Comparison of ENCODE assay signal across 27 cellular contexts in the genomic region with DNA sequence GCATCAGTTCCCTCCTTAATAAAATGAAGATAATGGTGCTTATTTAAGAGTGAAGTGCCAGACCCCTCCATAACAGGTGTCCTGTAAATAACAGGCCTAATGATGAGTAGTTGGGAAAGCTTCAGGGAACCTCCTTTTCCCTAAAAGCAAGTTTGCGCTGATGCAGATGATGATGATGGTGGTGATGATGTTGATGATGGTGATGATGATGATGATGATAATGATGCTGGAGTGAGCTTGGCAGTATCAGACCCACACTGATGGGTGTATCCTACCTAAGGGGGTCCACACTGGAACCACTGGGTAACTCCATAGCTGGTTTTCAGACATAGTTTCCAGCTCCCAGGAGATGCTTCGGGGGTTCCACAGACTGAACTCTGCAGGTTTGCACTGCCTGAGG. TPM values are rescaled to one million over a fixed set of nuclear protein-coding genes. Genes with fewer than 3 reads are reported as not detected.
DNase-seq lines count a peak whose midpoint lies in the region; ATAC-seq, FAIRE-seq and TF ChIP-seq lines count a peak whose summit lies in the region.
"Had no signal": no experiment of that assay in that cellular context is flagged by ENCODE, and none has a peak within 500 bp of the region (broad histone marks: within the 10 kb centered on the region; RNA-seq: fewer than 3 reads in every experiment).

No MANE protein-coding gene starts in this region.

- H3K4me3 ChIP-seq in heart left ventricle (no peak overlapping the region), left ventricle myocardium inferior (no peak overlapping the region), HepG2 (replicated peaks in 1 of 3; ENCODE audit: insufficient read depth in 1 of 3, low read depth in 2 of 3, low read length in 3 of 3) (no peak overlapping the region), right lobe of liver (no peak overlapping the region)
- H3K4me3 ChIP-seq: A549; BLaER1 treated with 17β-estradiol and CSF1 and Interleukin-3, amounts not matched to agents 10 nM and 100 nM; GM12878 had no signal

- H4K20me1 ChIP-seq in HepG2 (ENCODE audit: insufficient read depth, low read length) = no peaks in the 10 kb centered on the region

- WGBS in heart left ventricle, 4 donors = 88 to 98% (median 97%) methylated on average over 2 of the region's 2 CpGs
- 100% methylated on average over 2 of the region's 2 CpGs for WGBS in HepG2 (ENCODE audit: low lambda C conversion rate)
- 94% methylated on average over 2 of the region's 2 CpGs for WGBS in right lobe of liver (ENCODE audit: insufficient coverage, low coverage, low lambda C conversion rate, missing lambda C conversion rate)

- CTCF ChIA-PET in HepG2 (lab: Yijun Ruan, JAX; ENCODE audit: low intra/inter-chr PET ratio, low total read pairs) = no interaction called here

- H2AFZ ChIP-seq in HepG2 (ENCODE audit: low read length) = no peak overlapping the region

- H3K4me1 ChIP-seq in heart left ventricle (peaks cover 0 to 81% (median 46%) of the 10 kb centered on the region in 12 donors), left ventricle myocardium inferior (peaks cover 100% of the 10 kb centered on the region), HepG2 (ENCODE audit: insufficient read depth, low read length) (no peaks in the 10 kb centered on the region), right lobe of liver (peaks cover 0 to 17% (median 7%) of the 10 kb centered on the region in 4 donors)
- H3K4me1 ChIP-seq: A549, Caco-2 had no signal

- H3K9ac ChIP-seq in HepG2 (ENCODE audit: insufficient read depth, low read depth, low read length) = no peak overlapping the region
- H3K9ac ChIP-seq: BLaER1 treated with 17β-estradiol and CSF1 and Interleukin-3, amounts not matched to agents 10 nM and 100 nM had no signal

- H3K4me2 ChIP-seq in HepG2 (ENCODE audit: low read depth, low read length) = no peak overlapping the region
- H3K4me2 ChIP-seq: A549; BLaER1 treated with 17β-estradiol and CSF1 and Interleukin-3, amounts not matched to agents 10 nM and 100 nM had no signal

- intact Hi-C loops in heart left ventricle (cut with DNase I) = no loop called here
- intact Hi-C loops in cardiac septum (cut with DNase I) = loop anchor here (2.0 kb wide), 1 partner anchor 21 kb away; no protein-coding TSS in a partner anchor
- intact Hi-C loops in left ventricle myocardium inferior (cut with micrococcal nuclease) = no loop called here
- intact Hi-C loops in Right ventricle myocardium inferior (cut with DNase I) = no loop called here
- intact Hi-C loops in HepG2 (cut with micrococcal nuclease; ENCODE audit: unreplicated experiment) = no loop called here
- intact Hi-C loops in right lobe of liver (cut with DNase I) = no loop called here

- no peaks in the 10 kb centered on the region for H3K79me2 ChIP-seq in HepG2 (ENCODE audit: insufficient read depth, low read length)

- H3K9me3 ChIP-seq in heart left ventricle (no peaks in the 10 kb centered on the region), left ventricle myocardium inferior (replicated peaks) (no peaks in the 10 kb centered on the region), HepG2 (ENCODE audit: low read length) (no peaks in the 10 kb centered on the region), right lobe of liver (no peaks in the 10 kb centered on the region)
- H3K9me3 ChIP-seq: A549; BLaER1 treated with 17β-estradiol and CSF1 and Interleukin-3, amounts not matched to agents 10 nM and 100 nM; Caco-2 had no signal

- in situ Hi-C loops in HepG2 (cut with HindIII; ENCODE audit: extremely low pct_ligation_motif_present, low pct_unique_long_range_greater_than_20kb) = no loop called here

- ATAC-seq in heart left ventricle (no peak), Right ventricle myocardium inferior (no peak), HepG2 (no peak), right lobe of liver (no peak)
- ATAC-seq: A549; CD8-positive, alpha-beta T cell; GM12878 had no signal

- no peak for TF ChIP-seq RAD21 in HepG2 (CRISPR knock-in tag; IDR thresholded peaks at IDR 0.05)

- BruUV-seq in HepG2 (replicated peaks; lab: Mats Ljungman, UMichigan) = no TSS peak

- H3K27ac ChIP-seq in heart left ventricle (peak overlapping the region in 9 of 12 donors; percentile 38 to 92 (median 72)), left ventricle myocardium inferior (replicated peaks) (peak overlapping the region; percentile 91), HepG2 (ENCODE audit: extremely low read length, insufficient read depth, low read length) (no peak overlapping the region), right lobe of liver (no peak overlapping the region)
- H3K27ac ChIP-seq: 22Rv1; A549; BLaER1 treated with 17β-estradiol and CSF1 and Interleukin-3, amounts not matched to agents 10 nM and 100 nM; C4-2B had no signal

- POLR2A ChIA-PET in HepG2 (lab: Yijun Ruan, JAX) = no interaction called here

- TF ChIP-seq POLR2A in heart left ventricle (IDR thresholded peaks at IDR 0.05) (no peak), HepG2 (IDR thresholded peaks at IDR 0.05; ENCODE audit: insufficient read depth in 1 of 2, low read depth in 2 of 2, low read length in 2 of 2) (no peak), right lobe of liver (IDR thresholded peaks at IDR 0.05) (no peak)

- H3K36me3 ChIP-seq in heart left ventricle = peaks cover 0 to 100% (median 96%) of the 10 kb centered on the region in 9 donors
- peaks cover 92% of the 10 kb centered on the region for H3K36me3 ChIP-seq in left ventricle myocardium inferior
- peaks cover 41 to 81% of the 10 kb centered on the region in 2 experiments for H3K36me3 ChIP-seq in HepG2 (replicated peaks in 1 of 2; ENCODE audit: control insufficient read depth in 1 of 2, insufficient read depth in 2 of 2, low read length in 2 of 2)
- H3K36me3 ChIP-seq in right lobe of liver = peaks cover 0 to 80% (median 26%) of the 10 kb centered on the region in 4 donors

- H3K27me3 ChIP-seq in heart left ventricle (no peaks in the 10 kb centered on the region), left ventricle myocardium inferior (ENCODE audit: low read depth) (no peaks in the 10 kb centered on the region), HepG2 (ENCODE audit: control insufficient read depth in 1 of 2, insufficient read depth in 2 of 2, low read length in 2 of 2) (no peaks in the 10 kb centered on the region), right lobe of liver (no peaks in the 10 kb centered on the region)
- H3K27me3 ChIP-seq: BLaER1 treated with 17β-estradiol and CSF1 and Interleukin-3, amounts not matched to agents 10 nM and 100 nM had no signal

- DNase-seq in heart left ventricle (no peak), cardiac septum (ENCODE audit: low spot score) (no peak), left ventricle myocardium inferior (no peak), Right ventricle myocardium inferior (ENCODE audit: missing footprints) (no peak), HepG2 (ENCODE audit: low spot score) (no peak), right lobe of liver (no peak)
- DNase-seq: AML-193; Caco-2; Calu3; CD4-positive, alpha-beta T cell; CD8-positive, alpha-beta T cell; DMS53; DMS79; DND-41; EL; GDM1 had no signal

- FAIRE-seq in HepG2 (lab: Jason Lieb, UNC) = no peak
- FAIRE-seq: A549, D721Med, GM12878, GM12892, GM18507 had no signal

- TF ChIP-seq EP300 in HepG2 (IDR thresholded peaks at IDR 0.05; ENCODE audit: low read depth in 2 of 2, low read length in 2 of 2) (no peak), HepG2 (CRISPR knock-in tag; IDR thresholded peaks at IDR 0.05; ENCODE audit: borderline replicate concordance) (no peak)

- TF ChIP-seq CTCF in heart left ventricle (IDR thresholded peaks at IDR 0.05) (no peak), left ventricle myocardium inferior (IDR thresholded peaks at IDR 0.05; ENCODE audit: borderline replicate concordance) (no peak), HepG2 (CRISPR knock-in tag; IDR thresholded peaks at IDR 0.05) (no peak), right lobe of liver (IDR thresholded peaks at IDR 0.05) (no peak)

RNA-seq across cellular contexts. Expression of a gene that starts 24.4 kb away (rescaled TPM):
- total RNA-seq in heart left ventricle (10 to 100 TPM; 31.6 to 93.7 (median 46.3) TPM), cardiac septum (27.9 TPM), left ventricle myocardium inferior (42.3 TPM), Right ventricle myocardium inferior (43.9 TPM), HepG2 (2016; rRNA removed; fragmentation: Illumina TruSeq; extraction: Trizol) (32.1 and 32.8 TPM in 2 replicates), right lobe of liver (10 to 100 TPM; 15.8 to 20.0 (median 18.8) TPM)
- polyA plus RNA-seq in heart left ventricle (10 to 100 TPM; 34.1 to 37.7 TPM), HepG2 (2011; rRNA removed) (27.1 and 34.1 TPM in 2 replicates)
- total RNA-seq in HepG2 (2016; cell fraction: cytosol; rRNA removed; fragmentation: Illumina TruSeq; extraction: Trizol; ENCODE audit: low read depth) = 13.1 and 13.6 TPM in 2 replicates
- total RNA-seq in HepG2 (2016; cell fraction: insoluble cytoplasmic fraction; rRNA removed; fragmentation: Illumina TruSeq; extraction: Trizol) = 31.6 and 34.2 TPM in 2 replicates
- 27.7 and 29.6 TPM in 2 replicates for total RNA-seq in HepG2 (2016; cell fraction: membrane; rRNA removed; fragmentation: Illumina TruSeq; extraction: Trizol)
- total RNA-seq in HepG2 (2016; cell fraction: nucleus; rRNA removed; fragmentation: Illumina TruSeq; extraction: Trizol) = 21.4 and 25.0 TPM in 2 replicates
- 24.2 and 25.0 TPM in 2 replicates for polyA plus RNA-seq in HepG2 (2011; cell fraction: cytosol; rRNA removed)
- 50.1 and 52.8 TPM in 2 replicates for polyA plus RNA-seq in HepG2 (2011; cell fraction: nucleus; rRNA removed)
- polyA plus RNA-seq in HepG2 (2012) = 21.2 and 22.8 TPM in 2 replicates
- 12.6 and 13.3 TPM in 2 replicates for polyA plus RNA-seq in HepG2 (2016; cell fraction: cytosol; fragmentation: Illumina TruSeq; extraction: Trizol; ENCODE audit: low read depth)
- 28.2 TPM in 2 replicates for polyA plus RNA-seq in HepG2 (2016; cell fraction: insoluble cytoplasmic fraction; fragmentation: Illumina TruSeq; extraction: Trizol; ENCODE audit: low read depth)
- polyA plus RNA-seq in HepG2 (2016; cell fraction: membrane; fragmentation: Illumina TruSeq; extraction: Trizol; ENCODE audit: low read depth) = 18.7 and 19.2 TPM in 2 replicates
- polyA plus RNA-seq in HepG2 (2016; cell fraction: nucleus; fragmentation: Illumina TruSeq; extraction: Trizol; ENCODE audit: insufficient read depth, low read depth) = 30.0 and 32.2 TPM in 2 replicates
- 38.6 and 41.3 TPM in 2 replicates for polyA minus RNA-seq in HepG2 (2011; rRNA and poly(A)+ RNA removed; ENCODE audit: low replicate concordance)
- 14.0 and 18.4 TPM in 2 replicates for polyA minus RNA-seq in HepG2 (2011; cell fraction: cytosol; rRNA and poly(A)+ RNA removed)
- polyA minus RNA-seq in HepG2 (2011; cell fraction: nucleus; rRNA and poly(A)+ RNA removed) = 34.6 and 41.4 TPM in 2 replicates

RNA-seq across cellular contexts. Expression of a gene that starts 29.9 kb away (rescaled TPM):
- total RNA-seq in heart left ventricle = not detected
- under 1 TPM in 1 of 2 donors, not detected in 1; 0.04 TPM for polyA plus RNA-seq in heart left ventricle
- not detected for total RNA-seq in cardiac septum
- 0.16 TPM for total RNA-seq in left ventricle myocardium inferior
- not detected for total RNA-seq in Right ventricle myocardium inferior
- not detected in 2 replicates for total RNA-seq in HepG2 (2016; rRNA removed; fragmentation: Illumina TruSeq; extraction: Trizol)
- not detected in 2 replicates for total RNA-seq in HepG2 (2016; cell fraction: cytosol; rRNA removed; fragmentation: Illumina TruSeq; extraction: Trizol; ENCODE audit: low read depth)
- not detected in 2 replicates for total RNA-seq in HepG2 (2016; cell fraction: insoluble cytoplasmic fraction; rRNA removed; fragmentation: Illumina TruSeq; extraction: Trizol)
- total RNA-seq in HepG2 (2016; cell fraction: membrane; rRNA removed; fragmentation: Illumina TruSeq; extraction: Trizol) = not detected in 2 replicates
- total RNA-seq in HepG2 (2016; cell fraction: nucleus; rRNA removed; fragmentation: Illumina TruSeq; extraction: Trizol) = not detected in 2 replicates
- polyA plus RNA-seq in HepG2 (2011; rRNA removed) = 0.14 and 0.20 TPM in 2 replicates
- polyA plus RNA-seq in HepG2 (2011; cell fraction: cytosol; rRNA removed) = 0.14 and 0.17 TPM in 2 replicates
- polyA plus RNA-seq in HepG2 (2011; cell fraction: nucleus; rRNA removed) = 0.35 and 0.63 TPM in 2 replicates
- 0.19 TPM in 1 of 2 replicates, not detected in the other for polyA plus RNA-seq in HepG2 (2012)
- polyA plus RNA-seq in HepG2 (2016; cell fraction: cytosol; fragmentation: Illumina TruSeq; extraction: Trizol; ENCODE audit: low read depth) = not detected in 2 replicates
- polyA plus RNA-seq in HepG2 (2016; cell fraction: insoluble cytoplasmic fraction; fragmentation: Illumina TruSeq; extraction: Trizol; ENCODE audit: low read depth) = not detected in 2 replicates
- not detected in 2 replicates for polyA plus RNA-seq in HepG2 (2016; cell fraction: membrane; fragmentation: Illumina TruSeq; extraction: Trizol; ENCODE audit: low read depth)
- not detected in 2 replicates for polyA plus RNA-seq in HepG2 (2016; cell fraction: nucleus; fragmentation: Illumina TruSeq; extraction: Trizol; ENCODE audit: insufficient read depth, low read depth)
- not detected in 2 replicates for polyA minus RNA-seq in HepG2 (2011; rRNA and poly(A)+ RNA removed; ENCODE audit: low replicate concordance)
- polyA minus RNA-seq in HepG2 (2011; cell fraction: cytosol; rRNA and poly(A)+ RNA removed) = not detected in 2 replicates
- polyA minus RNA-seq in HepG2 (2011; cell fraction: nucleus; rRNA and poly(A)+ RNA removed) = not detected in 2 replicates
- total RNA-seq in right lobe of liver = not detected
- total RNA-seq: A172, Caco-2, Calu3, Daoy, GM12878 had no signal
- polyA plus RNA-seq: BJ had no signal

RNA-seq across cellular contexts. Expression of a gene that starts 57.8 kb away (rescaled TPM):
- total RNA-seq in heart left ventricle = 10 to 100 TPM in 6 of 9 donors, 1 to 10 TPM in 3; 9.0 to 17.8 (median 10.6) TPM
- polyA plus RNA-seq in heart left ventricle = 10 to 100 TPM in 1 of 2 donors, 1 to 10 TPM in 1; 5.5 to 12.0 TPM
- total RNA-seq in cardiac septum = 10.6 TPM
- total RNA-seq in left ventricle myocardium inferior = 9.4 TPM
- 10.9 TPM for total RNA-seq in Right ventricle myocardium inferior
- 7.5 and 10.0 TPM in 2 replicates for total RNA-seq in HepG2 (2016; rRNA removed; fragmentation: Illumina TruSeq; extraction: Trizol)
- total RNA-seq in HepG2 (2016; cell fraction: cytosol; rRNA removed; fragmentation: Illumina TruSeq; extraction: Trizol; ENCODE audit: low read depth) = 1.9 and 2.6 TPM in 2 replicates
- total RNA-seq in HepG2 (2016; cell fraction: insoluble cytoplasmic fraction; rRNA removed; fragmentation: Illumina TruSeq; extraction: Trizol) = 6.6 and 9.5 TPM in 2 replicates
- 4.2 and 4.4 TPM in 2 replicates for total RNA-seq in HepG2 (2016; cell fraction: membrane; rRNA removed; fragmentation: Illumina TruSeq; extraction: Trizol)
- 11.3 and 13.7 TPM in 2 replicates for total RNA-seq in HepG2 (2016; cell fraction: nucleus; rRNA removed; fragmentation: Illumina TruSeq; extraction: Trizol)
- 7.3 and 7.4 TPM in 2 replicates for polyA plus RNA-seq in HepG2 (2011; rRNA removed)
- 4.3 and 5.0 TPM in 2 replicates for polyA plus RNA-seq in HepG2 (2011; cell fraction: cytosol; rRNA removed)
- 26.1 and 36.3 TPM in 2 replicates for polyA plus RNA-seq in HepG2 (2011; cell fraction: nucleus; rRNA removed)
- polyA plus RNA-seq in HepG2 (2012) = 6.0 and 6.8 TPM in 2 replicates
- polyA plus RNA-seq in HepG2 (2016; cell fraction: cytosol; fragmentation: Illumina TruSeq; extraction: Trizol; ENCODE audit: low read depth) = 0.49 and 0.61 TPM in 2 replicates
- 6.7 and 7.2 TPM in 2 replicates for polyA plus RNA-seq in HepG2 (2016; cell fraction: insoluble cytoplasmic fraction; fragmentation: Illumina TruSeq; extraction: Trizol; ENCODE audit: low read depth)
- 1.5 and 1.6 TPM in 2 replicates for polyA plus RNA-seq in HepG2 (2016; cell fraction: membrane; fragmentation: Illumina TruSeq; extraction: Trizol; ENCODE audit: low read depth)
- polyA plus RNA-seq in HepG2 (2016; cell fraction: nucleus; fragmentation: Illumina TruSeq; extraction: Trizol; ENCODE audit: insufficient read depth, low read depth) = 29.3 and 31.8 TPM in 2 replicates
- polyA minus RNA-seq in HepG2 (2011; rRNA and poly(A)+ RNA removed; ENCODE audit: low replicate concordance) = 9.9 and 28.6 TPM in 2 replicates
- 3.2 and 6.0 TPM in 2 replicates for polyA minus RNA-seq in HepG2 (2011; cell fraction: cytosol; rRNA and poly(A)+ RNA removed)
- 12.9 and 15.8 TPM in 2 replicates for polyA minus RNA-seq in HepG2 (2011; cell fraction: nucleus; rRNA and poly(A)+ RNA removed)
- total RNA-seq in right lobe of liver = 1 to 10 TPM; 3.5 to 5.4 (median 5.1) TPM

Comparison
In these comparisons a context has a peak if more than half of its experiments do, and no peak if none do; other contexts are left out.
1. H3K27ac ChIP-seq: peak in heart left ventricle (9 of 12) and left ventricle myocardium inferior (single experiment); none in HepG2 (single experiment) and right lobe of liver (0 of 3).